In the genomic region with DNA sequence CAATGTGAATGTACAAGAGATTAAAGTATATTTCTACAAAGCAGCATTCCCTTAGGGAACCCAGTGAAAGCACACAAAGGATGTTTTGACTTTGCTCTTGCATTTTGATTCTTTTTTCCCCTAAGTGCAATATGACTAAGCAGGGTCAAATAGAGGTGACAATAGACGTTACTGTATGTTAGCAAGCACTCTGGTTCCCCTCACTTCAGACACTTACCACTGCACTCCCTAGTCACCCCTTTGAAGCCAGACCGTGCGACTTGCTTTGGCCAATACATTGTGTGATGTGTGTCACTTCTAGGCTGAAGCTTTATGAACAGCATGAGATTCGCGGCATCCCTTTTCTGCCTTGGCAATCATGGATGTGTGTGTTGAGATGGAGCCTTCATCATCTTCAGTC, we compare ENCODE assay signal across 14 cellular contexts.
DNase-seq lines count a peak whose midpoint lies in the region; ATAC-seq and TF ChIP-seq lines count a peak whose summit lies in the region.
"Had no signal": no experiment of that assay in that cellular context is flagged by ENCODE, and none has a peak within 500 bp of the region (broad histone marks: within the 10 kb centered on the region; RNA-seq: fewer than 3 reads in every experiment).

No MANE protein-coding gene starts in this region.

- no peak for TF ChIP-seq POLR2A in IMR-90 (IDR thresholded peaks at IDR 0.05; ENCODE audit: low read depth, low read length)

- no peak overlapping the region for H3K9ac ChIP-seq in IMR-90 (ENCODE audit: low read depth, low read length)
- H3K9ac ChIP-seq in neural progenitor cell = no peak overlapping the region

- no peak overlapping the region for H3K4me3 ChIP-seq in IMR-90 (ENCODE audit: insufficient read depth, low read depth, low read length)
- no peak overlapping the region for H3K4me3 ChIP-seq in cardiac fibroblast (replicated peaks in 1 of 2; ENCODE audit: low read depth in 2 of 2, low read length in 2 of 2)
- no peak overlapping the region for H3K4me3 ChIP-seq in naive thymus-derived CD4-positive, alpha-beta T cell (ENCODE audit: low read length)
- no peak overlapping the region for H3K4me3 ChIP-seq in neural progenitor cell
- H3K4me3 ChIP-seq: body of pancreas, GM23338 had no signal

- peak; percentile 98 for DNase-seq in COLO829 (ENCODE audit: low spot score)
- peak; percentile 39 for DNase-seq in IMR-90
- peak; percentile 15 to 78 for DNase-seq in cardiac fibroblast (ENCODE audit: low read depth in 2 of 2)
- DNase-seq in naive thymus-derived CD4-positive, alpha-beta T cell = no peak
- DNase-seq in GDM1 (lab: John Stamatoyannopoulos, UW) = no peak
- DNase-seq in neural progenitor cell (ENCODE audit: low spot score) = no peak
- no peak for DNase-seq in KG1 (lab: John Stamatoyannopoulos, UW)
- DNase-seq: body of pancreas; DMS79 treated with DMSO at 0.1 percent for 48 hours; NCI-H2029; NCI-H510A; stimulated activated CD4-positive, alpha-beta T cell treated with anti-CD3 and anti-CD28 coated beads, Interleukin-15, amount 100 ng/mL, for 24 hours had no signal

- 0 out of 2 replicates have a peak overlapping the region, but pooled peaks have one; percentile 2 for H3K23ac ChIP-seq in IMR-90 (ENCODE audit: low read depth, low read length)

- no peaks in the 10 kb centered on the region for H3K9me1 ChIP-seq in IMR-90 (ENCODE audit: insufficient read depth, low read length)

- no peak overlapping the region for H4K8ac ChIP-seq in IMR-90 (ENCODE audit: low read depth in 2 of 2, low read length in 2 of 2)

- WGBS in IMR-90 (ENCODE audit: extremely low coverage in 2 of 2, insufficient read length in 1 of 2), 2 experiments = no CpG with 5 or more reads among the region's 5 CpGs

- POLR2A ChIA-PET in IMR-90 (lab: Charles Lee; ENCODE audit: unreplicated experiment) = no interaction called here
- POLR2A ChIA-PET in naive thymus-derived CD4-positive, alpha-beta T cell (lab: Charles Lee) = no interaction called here

- no peak overlapping the region for H3K4ac ChIP-seq in IMR-90 (ENCODE audit: low read depth, low read length)

- no peak overlapping the region for H3K4me2 ChIP-seq in IMR-90 (ENCODE audit: low read depth, low read length)
- H3K4me2 ChIP-seq in neural progenitor cell = no peak overlapping the region
- H3K4me2 ChIP-seq: GM23338 had no signal

- no peaks in the 10 kb centered on the region for H3K36me3 Mint-ChIP-seq in naive thymus-derived CD4-positive, alpha-beta T cell
- no peaks in the 10 kb centered on the region for H3K36me3 Mint-ChIP-seq in neural progenitor cell

- H3K14ac ChIP-seq in IMR-90 (replicated peaks; ENCODE audit: low read depth, low read length) = no peak overlapping the region

- H3K79me1 ChIP-seq in IMR-90 (ENCODE audit: low read depth in 1 of 2, low read length in 2 of 2) = no peaks in the 10 kb centered on the region

- no peak overlapping the region for H2AFZ ChIP-seq in IMR-90 (replicated peaks; ENCODE audit: low read length, poor library complexity)
- H2AFZ ChIP-seq in neural progenitor cell (replicated peaks) = no peak overlapping the region
- H2AFZ ChIP-seq: GM23338 had no signal

- no peak overlapping the region for H2AK5ac ChIP-seq in IMR-90 (ENCODE audit: low read depth, low read length)

- H2BK120ac ChIP-seq in IMR-90 (ENCODE audit: low read depth, low read length) = no peak overlapping the region

- CTCF ChIA-PET in IMR-90 (lab: Yijun Ruan, JAX) = no interaction called here
- CTCF ChIA-PET in naive thymus-derived CD4-positive, alpha-beta T cell (lab: Charles Lee) = no interaction called here

- H3K4me3 Mint-ChIP-seq in naive thymus-derived CD4-positive, alpha-beta T cell = no peak overlapping the region
- H3K4me3 Mint-ChIP-seq in neural progenitor cell = no peak overlapping the region
- H3K4me3 Mint-ChIP-seq: GM23338 had no signal

- H2AK9ac ChIP-seq in IMR-90 (replicated peaks; ENCODE audit: low read depth, low read length, poor library complexity) = no peak overlapping the region

- no peak overlapping the region for H2BK5ac ChIP-seq in IMR-90 (ENCODE audit: low read depth, low read length, poor library complexity, severe bottlenecking)

- no peaks in the 10 kb centered on the region for H4K20me1 ChIP-seq in IMR-90 (ENCODE audit: insufficient read depth, low read length)
- H4K20me1 ChIP-seq in neural progenitor cell (ENCODE audit: low read depth) = no peaks in the 10 kb centered on the region

- ATAC-seq in IMR-90 (ENCODE audit: low read depth) = peak; percentile 54
- peak; percentile 59 for ATAC-seq in naive thymus-derived CD4-positive, alpha-beta T cell
- ATAC-seq: body of pancreas, GM23338, left lobe of liver had no signal

- H3K56ac ChIP-seq in IMR-90 (ENCODE audit: extremely low read depth, insufficient read depth, low read length) = no peak overlapping the region

- H3K27me3 Mint-ChIP-seq in naive thymus-derived CD4-positive, alpha-beta T cell = no peaks in the 10 kb centered on the region
- peaks cover 11% of the 10 kb centered on the region for H3K27me3 Mint-ChIP-seq in neural progenitor cell (ENCODE audit: insufficient read depth, low read depth)

- no peaks in the 10 kb centered on the region for H3F3A ChIP-seq in neural progenitor cell (ENCODE audit: low read depth)

- H3K27ac ChIP-seq in IMR-90 (ENCODE audit: insufficient read depth, low read length) (no peak overlapping the region), neural progenitor cell (no peak overlapping the region)
- H3K27ac ChIP-seq in naive thymus-derived CD4-positive, alpha-beta T cell (ENCODE audit: low read depth, low read length) = no peak overlapping the region
- H3K27ac ChIP-seq: body of pancreas had no signal

- no peak overlapping the region for H3K27ac Mint-ChIP-seq in naive thymus-derived CD4-positive, alpha-beta T cell
- no peak overlapping the region for H3K27ac Mint-ChIP-seq in neural progenitor cell
- H3K27ac Mint-ChIP-seq: GM23338 had no signal

- H3K27me3 ChIP-seq in IMR-90 (ENCODE audit: control insufficient read depth, insufficient read depth, low read length) (0 out of 2 replicates have a peak, but pooled peaks cover 4% of the 10 kb centered on the region), neural progenitor cell (no peaks in the 10 kb centered on the region)
- H3K27me3 ChIP-seq in naive thymus-derived CD4-positive, alpha-beta T cell (ENCODE audit: control insufficient read depth in 2 of 2, insufficient read depth in 2 of 2, low read length in 2 of 2) = no peaks in the 10 kb centered on the region
- H3K27me3 ChIP-seq: body of pancreas had no signal

- no TSS peak for BruUV-seq in IMR-90 (replicated peaks; lab: Mats Ljungman, UMichigan)

- H3K9me3 Mint-ChIP-seq in naive thymus-derived CD4-positive, alpha-beta T cell = no peaks in the 10 kb centered on the region
- H3K9me3 Mint-ChIP-seq in neural progenitor cell = no peaks in the 10 kb centered on the region
- H3K9me3 Mint-ChIP-seq: GM23338 had no signal

- in situ Hi-C loops in IMR-90 (cut with MboI; ENCODE audit: low sequenced_read_pairs) = no loop called here

- TF ChIP-seq RAD21 in IMR-90 (IDR thresholded peaks at IDR 0.05; ENCODE audit: low read length) = no peak

- H3K9me3 ChIP-seq in IMR-90 (ENCODE audit: control insufficient read depth, insufficient read depth, low read length) = no peaks in the 10 kb centered on the region
- no peaks in the 10 kb centered on the region for H3K9me3 ChIP-seq in naive thymus-derived CD4-positive, alpha-beta T cell (ENCODE audit: control insufficient read depth in 2 of 3, low read length in 3 of 3)
- no peaks in the 10 kb centered on the region for H3K9me3 ChIP-seq in neural progenitor cell (ENCODE audit: low read depth)
- H3K9me3 ChIP-seq: body of pancreas had no signal

- no peaks in the 10 kb centered on the region for H3K79me2 ChIP-seq in neural progenitor cell (ENCODE audit: low read depth)

- H2BK20ac ChIP-seq in IMR-90 (ENCODE audit: low read depth, low read length) = no peak overlapping the region

- H4K5ac ChIP-seq in IMR-90 (ENCODE audit: low read depth, low read length) = no peak overlapping the region

- H2BK15ac ChIP-seq in IMR-90 (ENCODE audit: low read depth, low read length) = no peak overlapping the region

- H3K4me1 Mint-ChIP-seq in naive thymus-derived CD4-positive, alpha-beta T cell = peaks cover 0 to 3% (median under 1%) of the 10 kb centered on the region in 7 donors
- H3K4me1 Mint-ChIP-seq in neural progenitor cell = peaks cover 17% of the 10 kb centered on the region

- H3K4me1 ChIP-seq in IMR-90 (ENCODE audit: control insufficient read depth, insufficient read depth, low read length) (peaks cover 2% of the 10 kb centered on the region; the same call in 1 of the 2 replicates), neural progenitor cell (peaks cover 26% of the 10 kb centered on the region)
- H3K4me1 ChIP-seq in naive thymus-derived CD4-positive, alpha-beta T cell (ENCODE audit: control insufficient read depth in 2 of 2, insufficient read depth in 2 of 2, low read length in 2 of 2) = no peaks in the 10 kb centered on the region

- dilution Hi-C loops in IMR-90 (cut with HindIII; ENCODE audit: low sequenced_read_pairs, unreplicated experiment) = no loop called here

- TF ChIP-seq CTCF in IMR-90 (conservative IDR thresholded peaks at IDR 0.05; ENCODE audit: low read depth, low read length) (no peak), cardiac fibroblast (IDR thresholded peaks at IDR 0.05; ENCODE audit: low read depth, low read length) (no peak), neural progenitor cell (IDR thresholded peaks at IDR 0.05) (no peak)

- no peak overlapping the region; the same call in 1 of the 2 replicates for H4K91ac ChIP-seq in IMR-90 (ENCODE audit: insufficient read depth, low read depth, low read length)

- H3K36me3 ChIP-seq in IMR-90 (ENCODE audit: control insufficient read depth, insufficient read depth, low read length) (no peaks in the 10 kb centered on the region), neural progenitor cell (no peaks in the 10 kb centered on the region)
- no peaks in the 10 kb centered on the region for H3K36me3 ChIP-seq in naive thymus-derived CD4-positive, alpha-beta T cell (ENCODE audit: control insufficient read depth in 2 of 3, insufficient read depth in 3 of 3, low read length in 3 of 3)

- intact Hi-C loops in IMR-90 (cut with micrococcal nuclease) = no loop called here
- intact Hi-C loops in naive thymus-derived CD4-positive, alpha-beta T cell (cut with micrococcal nuclease) = no loop called here

- H3K18ac ChIP-seq in IMR-90 (ENCODE audit: low read depth, low read length) = no peak overlapping the region; the same call in 1 of the 2 replicates

TF ChIP-seq in IMR-90, 13 proteins besides CTCF, POLR2A, EP300 and RAD21 (continues in another document):
- TF ChIP-seq BHLHE40 (IDR thresholded peaks at IDR 0.05; ENCODE audit: low read depth, low read length) (no peak), SMC3 (IDR thresholded peaks at IDR 0.05; ENCODE audit: low read depth, low read length) (no peak), CEBPB (IDR thresholded peaks at IDR 0.05; ENCODE audit: low read depth, low read length) (no peak)

Comparison
In these comparisons a context has a peak if more than half of its experiments do, and no peak if none do; other contexts are left out.
1. DNase-seq: peak in COLO829 (single experiment), IMR-90 (single experiment) and cardiac fibroblast (2 of 2); none in naive thymus-derived CD4-positive, alpha-beta T cell (0 of 9), GDM1 (single experiment), neural progenitor cell (single experiment) and KG1 (single experiment).